ENCODE assay signal across 11 cellular contexts in the genomic region with DNA sequence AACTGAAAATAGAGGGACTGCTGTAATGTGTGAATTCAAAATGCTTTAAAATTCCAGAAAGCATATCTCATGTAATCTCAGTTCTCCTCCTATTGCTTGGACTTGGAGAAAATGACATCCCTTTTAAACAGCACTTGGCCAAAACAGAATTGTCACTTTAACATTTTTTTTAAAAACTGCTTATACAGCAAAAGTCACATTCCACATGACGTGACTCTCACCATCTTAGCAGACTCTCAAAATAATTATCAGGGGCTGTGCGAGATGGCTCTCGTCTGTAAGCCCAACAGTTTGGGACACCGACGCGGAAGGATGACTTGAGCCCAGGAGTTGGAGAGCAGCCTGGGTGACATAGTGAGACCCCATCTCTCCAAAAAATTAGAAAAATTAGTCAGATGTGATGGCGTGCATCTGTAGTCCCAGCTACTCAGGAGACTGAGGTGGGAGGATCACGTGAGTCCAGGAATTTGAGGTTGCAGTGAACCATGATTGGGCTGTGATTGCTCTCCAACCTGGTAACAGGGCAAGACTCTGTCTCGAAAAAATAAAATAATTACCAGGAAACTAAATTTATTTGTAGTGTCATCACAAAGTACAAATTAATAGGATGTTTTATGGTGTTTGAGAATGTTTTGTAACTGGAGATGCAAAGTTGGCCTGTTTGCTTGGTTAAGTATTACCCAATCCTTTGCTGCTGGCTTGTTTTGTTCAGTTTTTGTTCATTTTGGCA. TPM values are rescaled to one million over a fixed set of nuclear protein-coding genes. Genes with fewer than 3 reads are reported as not detected.
A peak's percentile ranks its signal among the peaks of the same experiment; 100 is the strongest.
DNase-seq lines count a peak whose midpoint lies in the region; TF ChIP-seq lines count a peak whose summit lies in the region.
"Had no signal": no experiment of that assay in that cellular context is flagged by ENCODE, and none has a peak within 500 bp of the region (broad histone marks: within the 10 kb centered on the region; RNA-seq: fewer than 3 reads in every experiment).

No MANE protein-coding gene starts in this region.

- H2AFZ ChIP-seq in osteoblast (ENCODE audit: low read length), result no peak overlapping the region

- H3K9me3 ChIP-seq in SK-N-MC (ENCODE audit: low read depth, low read length), result no peaks in the 10 kb centered on the region
- no peaks in the 10 kb centered on the region for H3K9me3 ChIP-seq in osteoblast (ENCODE audit: low read depth, low read length)

- H3K27ac ChIP-seq in SK-N-MC, result peak overlapping the region; percentile 62
- peak overlapping the region; percentile 65 for H3K27ac ChIP-seq in osteoblast (ENCODE audit: low read depth, low read length)

- TF ChIP-seq CTCF in AG10803 (conservative IDR thresholded peaks at IDR 0.05; ENCODE audit: low read length) (no peak), fibroblast of the aortic adventitia (IDR thresholded peaks at IDR 0.05; ENCODE audit: insufficient read depth, low read length) (no peak), osteoblast (IDR thresholded peaks at IDR 0.05; ENCODE audit: extremely low read depth, low read depth, low read length) (no peak)

- H4K20me1 ChIP-seq in osteoblast (ENCODE audit: insufficient read depth, low read length), result peaks cover 61% of the 10 kb centered on the region

- DNase-seq in AG10803 (ENCODE audit: low read depth) (peak; percentile 58), SK-N-MC (ENCODE audit: low read depth, low spot score) (no peak), fibroblast of the aortic adventitia (ENCODE audit: low read depth) (peak; percentile 53), osteoblast (ENCODE audit: insufficient read length, low spot score, missing footprints) (no peak), GOT3 (lab: John Stamatoyannopoulos, UW) (no peak), NCI-H510A (lab: John Stamatoyannopoulos, UW) (no peak), retina (no peak)
- DNase-seq in activated CD4-positive, CD25-positive, alpha-beta regulatory T cell (lab: John Stamatoyannopoulos, UW), result no peak
- DNase-seq: HCEC 1CT, hypothalamus, NCI-H2227 treated with DMSO at 0.1 percent for 48 hours had no signal

- peak overlapping the region; percentile 30 for H3K4me2 ChIP-seq in osteoblast (ENCODE audit: insufficient read depth, low read length)

- peaks cover 35% of the 10 kb centered on the region for H3K4me1 ChIP-seq in osteoblast (ENCODE audit: insufficient read depth, low read length)

- no peak overlapping the region for H3K4me3 ChIP-seq in AG10803 (ENCODE audit: low read length)
- no peak overlapping the region for H3K4me3 ChIP-seq in SK-N-MC
- no peak overlapping the region for H3K4me3 ChIP-seq in fibroblast of the aortic adventitia (ENCODE audit: low read depth, low read length)
- no peak overlapping the region for H3K4me3 ChIP-seq in osteoblast (ENCODE audit: insufficient read depth, low read length)

- peaks cover 85% of the 10 kb centered on the region for H3K36me3 ChIP-seq in SK-N-MC (ENCODE audit: insufficient read depth, low read length)
- H3K36me3 ChIP-seq in osteoblast (ENCODE audit: insufficient read depth, low read length), result peaks cover 37% of the 10 kb centered on the region

- peaks cover 99% of the 10 kb centered on the region for H3K79me2 ChIP-seq in osteoblast (ENCODE audit: insufficient read depth, low read length)

- no peaks in the 10 kb centered on the region for H3K27me3 ChIP-seq in osteoblast (ENCODE audit: insufficient read depth, low read length)

- no peak overlapping the region for H3K9ac ChIP-seq in SK-N-MC (ENCODE audit: insufficient read length)

RNA-seq across cellular contexts. Expression of a gene that starts 8.8 kb away (rescaled TPM):
- total RNA-seq in fibroblast of the aortic adventitia (ENCODE audit: low replicate concordance) (43.5 and 92.9 TPM in 2 replicates), osteoblast (33.7 and 42.4 TPM in 2 replicates)

RNA-seq across cellular contexts. Expression of a gene that starts 9.1 kb away (rescaled TPM):
- total RNA-seq in fibroblast of the aortic adventitia (ENCODE audit: low replicate concordance) (36.7 and 39.9 TPM in 2 replicates), osteoblast (38.0 and 43.0 TPM in 2 replicates)

RNA-seq across cellular contexts. Expression of a gene that starts 48.6 kb away (rescaled TPM):
- total RNA-seq in fibroblast of the aortic adventitia (ENCODE audit: low replicate concordance) (15.4 and 31.1 TPM in 2 replicates), osteoblast (21.0 and 25.9 TPM in 2 replicates)

RNA-seq across cellular contexts. Expression of a gene that starts 49.2 kb away (rescaled TPM):
- total RNA-seq in fibroblast of the aortic adventitia (ENCODE audit: low replicate concordance) (10.8 and 17.2 TPM in 2 replicates), osteoblast (12.1 and 14.8 TPM in 2 replicates)

RNA-seq across cellular contexts. Expression of a gene that starts 58.4 kb away (rescaled TPM):
- total RNA-seq in fibroblast of the aortic adventitia (ENCODE audit: low replicate concordance) (87.7 and 296 TPM in 2 replicates), osteoblast (228 and 257 TPM in 2 replicates)

Comparison
In these comparisons a context has a peak if more than half of its experiments do, and no peak if none do; other contexts are left out.
1. DNase-seq: peak in AG10803 (single experiment) and fibroblast of the aortic adventitia (single experiment); none in SK-N-MC (single experiment), osteoblast (single experiment), activated CD4-positive, CD25-positive, alpha-beta regulatory T cell (0 of 4), GOT3 (single experiment), NCI-H510A (single experiment) and retina (single experiment).